In genomic region chr12:111298583-111299436, GRCh38 we compare ENCODE assay signal across 9 cellular contexts.
DNase-seq lines count a peak whose midpoint lies in the region; ATAC-seq and TF ChIP-seq lines count a peak whose summit lies in the region.
"Had no signal": no experiment of that assay in that cellular context is flagged by ENCODE, and none has a peak within 500 bp of the region (broad histone marks: within the 10 kb centered on the region; RNA-seq: fewer than 3 reads in every experiment).

No MANE protein-coding gene starts in this region.

- POLR2A ChIA-PET in HEK293 (lab: Yijun Ruan, JAX), result no interaction called here

- no peaks in the 10 kb centered on the region for H3K4me1 ChIP-seq in CD4-positive, CD25-positive, alpha-beta regulatory T cell (ENCODE audit: control insufficient read depth, insufficient read depth, low read length, poor library complexity, severe bottlenecking)
- H3K4me1 ChIP-seq in HEK293 (ENCODE audit: control insufficient read depth, insufficient read depth, low read length), result no peaks in the 10 kb centered on the region
- no peaks in the 10 kb centered on the region for H3K4me1 ChIP-seq in Peyer's patch
- no peaks in the 10 kb centered on the region for H3K4me1 ChIP-seq in cardiac muscle cell (ENCODE audit: low read depth)
- H3K4me1 ChIP-seq in gastrocnemius medialis, result no peaks in the 10 kb centered on the region

- no peaks in the 10 kb centered on the region for H3K4me1 Mint-ChIP-seq in CD4-positive, CD25-positive, alpha-beta regulatory T cell
- no peaks in the 10 kb centered on the region for H3K4me1 Mint-ChIP-seq in activated naive CD8-positive, alpha-beta T cell treated with anti-CD3 and anti-CD28 coated beads for 36 hours

- H3K9me3 Mint-ChIP-seq in CD4-positive, CD25-positive, alpha-beta regulatory T cell, result peaks cover 0 to 7% (median 0%) of the 10 kb centered on the region in 7 donors
- peaks cover 1% of the 10 kb centered on the region for H3K9me3 Mint-ChIP-seq in activated naive CD8-positive, alpha-beta T cell treated with anti-CD3 and anti-CD28 coated beads for 36 hours
- H3K9me3 Mint-ChIP-seq: stimulated activated naive CD8-positive, alpha-beta T cell treated with anti-CD3 and anti-CD28 coated beads, Interleukin-15, Interleukin-2, amounts not matched to agents 100 ng/mL and 50 ng/mL, for 24 hours had no signal

- in situ Hi-C loops in gastrocnemius medialis (cut with MboI; ENCODE audit: low sequenced_read_pairs in 4 of 4), result no loop called here

- DNase-seq in CD4-positive, CD25-positive, alpha-beta regulatory T cell, result peak; percentile 11 to 42 (median 24)
- DNase-seq in Peyer's patch (peak; percentile 24 to 58 (median 56)), cardiac muscle cell (ENCODE audit: low read depth in 1 of 2, low spot score in 1 of 2) (peak; percentile 69 to 79), gastrocnemius medialis (peak in 1 of 2 donors; percentile 14)
- peak; percentile 59 for DNase-seq in activated naive CD8-positive, alpha-beta T cell treated with anti-CD3 and anti-CD28 coated beads for 36 hours

- H3K27me3 ChIP-seq in CD4-positive, CD25-positive, alpha-beta regulatory T cell (ENCODE audit: control insufficient read depth, insufficient read depth, low read length), result no peaks in the 10 kb centered on the region
- H3K27me3 ChIP-seq in Peyer's patch, result no peaks in the 10 kb centered on the region
- H3K27me3 ChIP-seq in cardiac muscle cell, result no peaks in the 10 kb centered on the region
- H3K27me3 ChIP-seq in gastrocnemius medialis, result no peaks in the 10 kb centered on the region

- no peaks in the 10 kb centered on the region for H3K36me3 ChIP-seq in CD4-positive, CD25-positive, alpha-beta regulatory T cell (ENCODE audit: control insufficient read depth, insufficient read depth, low read length)
- no peaks in the 10 kb centered on the region for H3K36me3 ChIP-seq in HEK293 (ENCODE audit: control insufficient read depth in 2 of 2, insufficient read depth in 1 of 2, low read length in 2 of 2)
- no peaks in the 10 kb centered on the region for H3K36me3 ChIP-seq in Peyer's patch
- no peaks in the 10 kb centered on the region for H3K36me3 ChIP-seq in cardiac muscle cell
- no peaks in the 10 kb centered on the region for H3K36me3 ChIP-seq in gastrocnemius medialis

- H3K27ac Mint-ChIP-seq in CD4-positive, CD25-positive, alpha-beta regulatory T cell, result no peak overlapping the region
- H3K27ac Mint-ChIP-seq in activated naive CD8-positive, alpha-beta T cell treated with anti-CD3 and anti-CD28 coated beads for 36 hours, result no peak overlapping the region
- H3K27ac Mint-ChIP-seq: stimulated activated naive CD8-positive, alpha-beta T cell treated with anti-CD3 and anti-CD28 coated beads, Interleukin-15, Interleukin-2, amounts not matched to agents 100 ng/mL and 50 ng/mL, for 24 hours had no signal

- CTCF ChIA-PET in HEK293 (lab: Yijun Ruan, JAX), result interaction anchor here (0.6 to 8.3 kb wide), 45 partner anchors 8 to 404 kb away, joined by 3 to 105 read pairs (median 4); no protein-coding TSS in a partner anchor

- H3K4me3 Mint-ChIP-seq in CD4-positive, CD25-positive, alpha-beta regulatory T cell, result no peak overlapping the region
- no peak overlapping the region for H3K4me3 Mint-ChIP-seq in activated naive CD8-positive, alpha-beta T cell treated with anti-CD3 and anti-CD28 coated beads for 36 hours
- H3K4me3 Mint-ChIP-seq: stimulated activated naive CD8-positive, alpha-beta T cell treated with anti-CD3 and anti-CD28 coated beads, Interleukin-15, Interleukin-2, amounts not matched to agents 100 ng/mL and 50 ng/mL, for 24 hours had no signal

- H3K9me3 ChIP-seq in CD4-positive, CD25-positive, alpha-beta regulatory T cell (ENCODE audit: control insufficient read depth in 2 of 2, low read length in 2 of 2), result peaks cover 0 to 4% of the 10 kb centered on the region in 2 experiments
- H3K9me3 ChIP-seq in HEK293 (ENCODE audit: control insufficient read depth, insufficient read depth, low read depth, low read length) (no peaks in the 10 kb centered on the region), Peyer's patch (peaks cover 0 to 3% (median 2%) of the 10 kb centered on the region in 4 donors), cardiac muscle cell (ENCODE audit: low read depth) (no peaks in the 10 kb centered on the region), gastrocnemius medialis (peaks cover 0 to 2% (median 0%) of the 10 kb centered on the region in 3 donors)

- peak; percentile 87 for TF ChIP-seq CTCF in HEK293 (tag by site-specific recombination; IDR thresholded peaks at IDR 0.05)
- TF ChIP-seq CTCF in Peyer's patch (IDR thresholded peaks at IDR 0.05), result peak; percentile 19 to 60 (median 48)
- TF ChIP-seq CTCF in cardiac muscle cell (IDR thresholded peaks at IDR 0.05; ENCODE audit: low read depth, low read length), result peak; percentile 95
- peak; percentile 43 to 75 (median 60) for TF ChIP-seq CTCF in gastrocnemius medialis (IDR thresholded peaks at IDR 0.05 in 4 of 5, conservative IDR thresholded peaks at IDR 0.05 in 1 of 5)

- H3K27ac ChIP-seq in CD4-positive, CD25-positive, alpha-beta regulatory T cell (ENCODE audit: insufficient read depth, low read length, poor library complexity, severe bottlenecking), result no peak overlapping the region
- H3K27ac ChIP-seq in HEK293 (ENCODE audit: extremely low read depth, low read depth, low read length), result no peak overlapping the region
- no peak overlapping the region for H3K27ac ChIP-seq in Peyer's patch
- no peak overlapping the region for H3K27ac ChIP-seq in cardiac muscle cell
- H3K27ac ChIP-seq in gastrocnemius medialis, result no peak overlapping the region

- H3K36me3 Mint-ChIP-seq in CD4-positive, CD25-positive, alpha-beta regulatory T cell, result no peaks in the 10 kb centered on the region
- no peaks in the 10 kb centered on the region for H3K36me3 Mint-ChIP-seq in activated naive CD8-positive, alpha-beta T cell treated with anti-CD3 and anti-CD28 coated beads for 36 hours

- no peak overlapping the region for H3K4me3 ChIP-seq in CD4-positive, CD25-positive, alpha-beta regulatory T cell (ENCODE audit: low read depth, low read length)
- H3K4me3 ChIP-seq in HEK293 (ENCODE audit: low read depth, low read length), result no peak overlapping the region
- H3K4me3 ChIP-seq in Peyer's patch, result no peak overlapping the region
- H3K4me3 ChIP-seq in cardiac muscle cell, result no peak overlapping the region
- H3K4me3 ChIP-seq in gastrocnemius medialis, result no peak overlapping the region

- H3K27me3 Mint-ChIP-seq in CD4-positive, CD25-positive, alpha-beta regulatory T cell, result peaks cover 6% of the 10 kb centered on the region
- H3K27me3 Mint-ChIP-seq in activated naive CD8-positive, alpha-beta T cell treated with anti-CD3 and anti-CD28 coated beads for 36 hours, result no peaks in the 10 kb centered on the region
- H3K27me3 Mint-ChIP-seq: stimulated activated naive CD8-positive, alpha-beta T cell treated with anti-CD3 and anti-CD28 coated beads, Interleukin-15, Interleukin-2, amounts not matched to agents 100 ng/mL and 50 ng/mL, for 24 hours had no signal

- intact Hi-C loops in gastrocnemius medialis (cut with DNase I; ENCODE audit: low total_unique reads), result loop anchor here (1.0 to 5.0 kb wide), 3 partner anchors 277 to 407 kb away; no protein-coding TSS in a partner anchor

- TF ChIP-seq POLR2A in Peyer's patch (IDR thresholded peaks at IDR 0.05) (no peak), gastrocnemius medialis (IDR thresholded peaks at IDR 0.05) (no peak)

- ATAC-seq in CD4-positive, CD25-positive, alpha-beta regulatory T cell (ENCODE audit: low read depth in 2 of 2), result no peak
- peak in 1 of 2 donors; percentile 53 for ATAC-seq in gastrocnemius medialis
- ATAC-seq in HG02623 (IDR thresholded peaks at IDR 0.05; ENCODE audit: unreplicated experiment), result no peak
- ATAC-seq in GM18517 (IDR thresholded peaks at IDR 0.05; ENCODE audit: unreplicated experiment), result no peak

TF ChIP-seq in HEK293, 187 proteins besides CTCF, POLR2A, EP300 and RAD21 (continues in another document):
- TF ChIP-seq ZNF692 (tag by site-specific recombination; IDR thresholded peaks at IDR 0.05) (peak; percentile 68), ZNF341 (tag by site-specific recombination; IDR thresholded peaks at IDR 0.05; ENCODE audit: low read depth) (no peak), ZNF324 (tag by site-specific recombination; IDR thresholded peaks at IDR 0.05) (no peak), ZNF221 (tag by site-specific recombination; IDR thresholded peaks at IDR 0.05; ENCODE audit: borderline replicate concordance) (no peak), ZBTB21 (tag by site-specific recombination; IDR thresholded peaks at IDR 0.05) (no peak), ZNF600 (tag by site-specific recombination; IDR thresholded peaks at IDR 0.05) (0 out of 2 replicates have a peak, but pooled peaks have one; percentile 13), ZBTB44 (tag by site-specific recombination; IDR thresholded peaks at IDR 0.05) (no peak), ZNF473 (tag by site-specific recombination; IDR thresholded peaks at IDR 0.05) (no peak), ZNF19 (tag by site-specific recombination; IDR thresholded peaks at IDR 0.05; ENCODE audit: low read depth) (no peak), ZIC2 (tag by site-specific recombination; IDR thresholded peaks at IDR 0.05) (peak; percentile 27; the same call in 1 of the 2 replicates), SP7 (tag by site-specific recombination; IDR thresholded peaks at IDR 0.05) (0 out of 2 replicates have a peak, but pooled peaks have one; percentile 23), IKZF3 (tag by site-specific recombination; IDR thresholded peaks at IDR 0.05) (no peak)
